Comparison of ENCODE assay signal across 1 cellular context in genomic region chr3:72274511-72275295, GRCh38.
TF ChIP-seq lines count a peak whose summit lies in the region.

No MANE protein-coding gene starts in this region.

TF ChIP-seq in K562, 482 proteins besides CTCF, POLR2A, EP300 and RAD21 (continued from another document):
- TF ChIP-seq, protein P1, sequence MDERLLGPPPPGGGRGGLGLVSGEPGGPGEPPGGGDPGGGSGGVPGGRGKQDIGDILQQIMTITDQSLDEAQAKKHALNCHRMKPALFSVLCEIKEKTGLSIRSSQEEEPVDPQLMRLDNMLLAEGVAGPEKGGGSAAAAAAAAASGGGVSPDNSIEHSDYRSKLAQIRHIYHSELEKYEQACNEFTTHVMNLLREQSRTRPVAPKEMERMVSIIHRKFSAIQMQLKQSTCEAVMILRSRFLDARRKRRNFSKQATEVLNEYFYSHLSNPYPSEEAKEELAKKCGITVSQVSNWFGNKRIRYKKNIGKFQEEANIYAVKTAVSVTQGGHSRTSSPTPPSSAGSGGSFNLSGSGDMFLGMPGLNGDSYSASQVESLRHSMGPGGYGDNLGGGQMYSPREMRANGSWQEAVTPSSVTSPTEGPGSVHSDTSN (CRISPR knock-in tag; IDR thresholded peaks at IDR 0.05; ENCODE audit: low read depth): no peak
- TF ChIP-seq, protein P1 (tag; conservative IDR thresholded peaks at IDR 0.05; ENCODE audit: low read depth): 0 out of 2 replicates have a peak, but pooled peaks have one; percentile 38
- TF ChIP-seq KLF13 (tag; IDR thresholded peaks at IDR 0.05; ENCODE audit: borderline replicate concordance, low read depth) (no peak), ELF1 (tag; IDR thresholded peaks at IDR 0.05) (no peak), TCF3 (CRISPR knock-in tag; IDR thresholded peaks at IDR 0.05) (no peak), RCOR1 (IDR thresholded peaks at IDR 0.05; ENCODE audit: borderline replicate concordance in 1 of 2, low read depth in 2 of 2, low read length in 2 of 2) (peak in 1 of 2 experiments; percentile 45; a peak in 1 of 4 replicates), KDM4B (IDR thresholded peaks at IDR 0.05; ENCODE audit: borderline replicate concordance in 2 of 2, low read depth in 1 of 2) (no peak), ZNF780A (CRISPR knock-in tag; IDR thresholded peaks at IDR 0.05) (no peak), HDAC6 (IDR thresholded peaks at IDR 0.05; ENCODE audit: low read depth, low read length) (no peak), PRMT5 (CRISPR knock-in tag; IDR thresholded peaks at IDR 0.05) (no peak), CBX5 (IDR thresholded peaks at IDR 0.05; ENCODE audit: borderline replicate concordance, low read depth) (no peak), MCM3 (IDR thresholded peaks at IDR 0.05) (no peak), DPF2 (IDR thresholded peaks at IDR 0.05) (no peak; the same call in 1 of the 2 replicates), ZNF717 (CRISPR knock-in tag; IDR thresholded peaks at IDR 0.05) (no peak), MYC (IDR thresholded peaks at IDR 0.05; ENCODE audit: low read depth, low read length) (no peak), MYC (CRISPR knock-in tag; IDR thresholded peaks at IDR 0.05; ENCODE audit: borderline replicate concordance, low read depth) (no peak), ARID1B (IDR thresholded peaks at IDR 0.05) (no peak), HDAC1 (IDR thresholded peaks at IDR 0.05) (0 out of 4 replicates have a peak, but pooled peaks of 1 of the 2 experiments have one; percentile 27), MAFF (IDR thresholded peaks at IDR 0.05; ENCODE audit: low read length) (no peak), CEBPG (CRISPR knock-in tag; IDR thresholded peaks at IDR 0.05) (no peak), CEBPG (tag; conservative IDR thresholded peaks at IDR 0.05 in 1 of 2, IDR thresholded peaks at IDR 0.05 in 1 of 2) (peak in 1 of 2 experiments; percentile 74; a peak in 1 of 4 replicates), ZNF277 (CRISPR knock-in tag; IDR thresholded peaks at IDR 0.05; ENCODE audit: borderline replicate concordance) (no peak), CBX2 (IDR thresholded peaks at IDR 0.05; ENCODE audit: insufficient read depth, low read length, poor library complexity, severe bottlenecking) (no peak), MECOM (CRISPR knock-in tag; IDR thresholded peaks at IDR 0.05) (0 out of 2 replicates have a peak, but pooled peaks have one; percentile 29), GABPA (tag; conservative IDR thresholded peaks at IDR 0.05; ENCODE audit: low read depth) (peak; percentile 27; the same call in 1 of the 2 replicates), KDM1A (IDR thresholded peaks at IDR 0.05) (peak; percentile 55 to 59; a peak in 3 of 4 replicates), NR3C1 (CRISPR knock-in tag; IDR thresholded peaks at IDR 0.05) (no peak), SRSF9 (IDR thresholded peaks at IDR 0.05; ENCODE audit: borderline replicate concordance, low read depth, low read length) (no peak), TFAP4 (CRISPR knock-in tag; IDR thresholded peaks at IDR 0.05; ENCODE audit: borderline replicate concordance) (no peak), ZZZ3 (IDR thresholded peaks at IDR 0.05) (no peak), CC2D1A (IDR thresholded peaks at IDR 0.05) (no peak), CEBPB (tag; IDR thresholded peaks at IDR 0.05) (peak; percentile 75), SPI1 (IDR thresholded peaks at IDR 0.05; ENCODE audit: borderline replicate concordance, low read depth, low read length) (peak; percentile 26; the same call in 1 of the 2 replicates), MEF2D (tag; conservative IDR thresholded peaks at IDR 0.05; ENCODE audit: low read depth) (no peak), DNMT1 (IDR thresholded peaks at IDR 0.05) (no peak), SMAD2 (IDR thresholded peaks at IDR 0.05; ENCODE audit: low read depth, low read length) (no peak), NR2C2 (CRISPR knock-in tag; IDR thresholded peaks at IDR 0.05) (no peak), NR2C2 (tag; IDR thresholded peaks at IDR 0.05) (peak; percentile 68; the same call in 1 of the 2 replicates), SMAD4 (CRISPR knock-in tag; conservative IDR thresholded peaks at IDR 0.05) (peak; percentile 43; the same call in 1 of the 2 replicates), CHCHD3 (CRISPR knock-in tag; IDR thresholded peaks at IDR 0.05) (no peak), RNF2 (IDR thresholded peaks at IDR 0.05) (no peak), CBFA2T3 (IDR thresholded peaks at IDR 0.05) (peak; percentile 27)
- TF ChIP-seq, protein P2, sequence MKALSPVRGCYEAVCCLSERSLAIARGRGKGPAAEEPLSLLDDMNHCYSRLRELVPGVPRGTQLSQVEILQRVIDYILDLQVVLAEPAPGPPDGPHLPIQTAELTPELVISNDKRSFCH (CRISPR knock-in tag; IDR thresholded peaks at IDR 0.05): no peak
- TF ChIP-seq, protein P2 (tag; IDR thresholded peaks at IDR 0.05): no peak
- TF ChIP-seq, protein P3, sequence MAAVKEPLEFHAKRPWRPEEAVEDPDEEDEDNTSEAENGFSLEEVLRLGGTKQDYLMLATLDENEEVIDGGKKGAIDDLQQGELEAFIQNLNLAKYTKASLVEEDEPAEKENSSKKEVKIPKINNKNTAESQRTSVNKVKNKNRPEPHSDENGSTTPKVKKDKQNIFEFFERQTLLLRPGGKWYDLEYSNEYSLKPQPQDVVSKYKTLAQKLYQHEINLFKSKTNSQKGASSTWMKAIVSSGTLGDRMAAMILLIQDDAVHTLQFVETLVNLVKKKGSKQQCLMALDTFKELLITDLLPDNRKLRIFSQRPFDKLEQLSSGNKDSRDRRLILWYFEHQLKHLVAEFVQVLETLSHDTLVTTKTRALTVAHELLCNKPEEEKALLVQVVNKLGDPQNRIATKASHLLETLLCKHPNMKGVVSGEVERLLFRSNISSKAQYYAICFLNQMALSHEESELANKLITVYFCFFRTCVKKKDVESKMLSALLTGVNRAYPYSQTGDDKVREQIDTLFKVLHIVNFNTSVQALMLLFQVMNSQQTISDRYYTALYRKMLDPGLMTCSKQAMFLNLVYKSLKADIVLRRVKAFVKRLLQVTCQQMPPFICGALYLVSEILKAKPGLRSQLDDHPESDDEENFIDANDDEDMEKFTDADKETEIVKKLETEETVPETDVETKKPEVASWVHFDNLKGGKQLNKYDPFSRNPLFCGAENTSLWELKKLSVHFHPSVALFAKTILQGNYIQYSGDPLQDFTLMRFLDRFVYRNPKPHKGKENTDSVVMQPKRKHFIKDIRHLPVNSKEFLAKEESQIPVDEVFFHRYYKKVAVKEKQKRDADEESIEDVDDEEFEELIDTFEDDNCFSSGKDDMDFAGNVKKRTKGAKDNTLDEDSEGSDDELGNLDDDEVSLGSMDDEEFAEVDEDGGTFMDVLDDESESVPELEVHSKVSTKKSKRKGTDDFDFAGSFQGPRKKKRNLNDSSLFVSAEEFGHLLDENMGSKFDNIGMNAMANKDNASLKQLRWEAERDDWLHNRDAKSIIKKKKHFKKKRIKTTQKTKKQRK (IDR thresholded peaks at IDR 0.05; ENCODE audit: borderline replicate concordance, low read depth, low read length): no peak
- TF ChIP-seq, protein P4, sequence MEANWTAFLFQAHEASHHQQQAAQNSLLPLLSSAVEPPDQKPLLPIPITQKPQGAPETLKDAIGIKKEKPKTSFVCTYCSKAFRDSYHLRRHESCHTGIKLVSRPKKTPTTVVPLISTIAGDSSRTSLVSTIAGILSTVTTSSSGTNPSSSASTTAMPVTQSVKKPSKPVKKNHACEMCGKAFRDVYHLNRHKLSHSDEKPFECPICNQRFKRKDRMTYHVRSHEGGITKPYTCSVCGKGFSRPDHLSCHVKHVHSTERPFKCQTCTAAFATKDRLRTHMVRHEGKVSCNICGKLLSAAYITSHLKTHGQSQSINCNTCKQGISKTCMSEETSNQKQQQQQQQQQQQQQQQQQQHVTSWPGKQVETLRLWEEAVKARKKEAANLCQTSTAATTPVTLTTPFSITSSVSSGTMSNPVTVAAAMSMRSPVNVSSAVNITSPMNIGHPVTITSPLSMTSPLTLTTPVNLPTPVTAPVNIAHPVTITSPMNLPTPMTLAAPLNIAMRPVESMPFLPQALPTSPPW (CRISPR knock-in tag; IDR thresholded peaks at IDR 0.05): no peak
- TF ChIP-seq, protein P5, sequence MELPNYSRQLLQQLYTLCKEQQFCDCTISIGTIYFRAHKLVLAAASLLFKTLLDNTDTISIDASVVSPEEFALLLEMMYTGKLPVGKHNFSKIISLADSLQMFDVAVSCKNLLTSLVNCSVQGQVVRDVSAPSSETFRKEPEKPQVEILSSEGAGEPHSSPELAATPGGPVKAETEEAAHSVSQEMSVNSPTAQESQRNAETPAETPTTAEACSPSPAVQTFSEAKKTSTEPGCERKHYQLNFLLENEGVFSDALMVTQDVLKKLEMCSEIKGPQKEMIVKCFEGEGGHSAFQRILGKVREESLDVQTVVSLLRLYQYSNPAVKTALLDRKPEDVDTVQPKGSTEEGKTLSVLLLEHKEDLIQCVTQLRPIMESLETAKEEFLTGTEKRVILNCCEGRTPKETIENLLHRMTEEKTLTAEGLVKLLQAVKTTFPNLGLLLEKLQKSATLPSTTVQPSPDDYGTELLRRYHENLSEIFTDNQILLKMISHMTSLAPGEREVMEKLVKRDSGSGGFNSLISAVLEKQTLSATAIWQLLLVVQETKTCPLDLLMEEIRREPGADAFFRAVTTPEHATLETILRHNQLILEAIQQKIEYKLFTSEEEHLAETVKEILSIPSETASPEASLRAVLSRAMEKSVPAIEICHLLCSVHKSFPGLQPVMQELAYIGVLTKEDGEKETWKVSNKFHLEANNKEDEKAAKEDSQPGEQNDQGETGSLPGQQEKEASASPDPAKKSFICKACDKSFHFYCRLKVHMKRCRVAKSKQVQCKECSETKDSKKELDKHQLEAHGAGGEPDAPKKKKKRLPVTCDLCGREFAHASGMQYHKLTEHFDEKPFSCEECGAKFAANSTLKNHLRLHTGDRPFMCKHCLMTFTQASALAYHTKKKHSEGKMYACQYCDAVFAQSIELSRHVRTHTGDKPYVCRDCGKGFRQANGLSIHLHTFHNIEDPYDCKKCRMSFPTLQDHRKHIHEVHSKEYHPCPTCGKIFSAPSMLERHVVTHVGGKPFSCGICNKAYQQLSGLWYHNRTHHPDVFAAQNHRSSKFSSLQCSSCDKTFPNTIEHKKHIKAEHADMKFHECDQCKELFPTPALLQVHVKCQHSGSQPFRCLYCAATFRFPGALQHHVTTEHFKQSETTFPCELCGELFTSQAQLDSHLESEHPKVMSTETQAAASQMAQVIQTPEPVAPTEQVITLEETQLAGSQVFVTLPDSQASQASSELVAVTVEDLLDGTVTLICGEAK (IDR thresholded peaks at IDR 0.05): peak; percentile 96
- TF ChIP-seq, protein P5 (CRISPR knock-in tag; IDR thresholded peaks at IDR 0.05): peak; percentile 86
TF ChIP-seq in K562: peak in this region for 14.
